ENCODE assay signal across 30 cellular contexts in the genomic region with DNA sequence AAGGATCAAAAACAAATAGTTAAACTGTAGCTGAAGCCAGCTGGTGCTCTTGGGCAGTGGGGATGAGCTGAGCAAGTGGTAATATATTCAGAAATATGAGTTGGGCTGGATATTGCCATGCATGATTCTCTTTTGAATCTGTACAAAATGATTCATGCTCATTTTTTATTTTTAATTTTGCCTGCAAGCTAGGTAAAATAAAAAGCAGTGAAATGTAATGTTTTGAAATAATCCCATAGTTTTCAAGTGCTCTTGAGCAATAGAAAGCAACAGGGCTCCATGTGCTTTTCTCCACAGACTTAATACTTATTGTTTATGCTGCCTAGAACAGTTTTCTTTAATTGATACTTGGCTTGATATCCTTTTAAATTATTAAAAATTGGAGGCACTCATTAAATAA.
DNase-seq lines count a peak whose midpoint lies in the region; ATAC-seq and TF ChIP-seq lines count a peak whose summit lies in the region.
"Had no signal": no experiment of that assay in that cellular context is flagged by ENCODE, and none has a peak within 500 bp of the region (broad histone marks: within the 10 kb centered on the region; RNA-seq: fewer than 3 reads in every experiment).

No MANE protein-coding gene starts in this region.

- CTCF ChIA-PET in activated naive CD4-positive, alpha-beta T cell treated with anti-CD3 and anti-CD28 coated beads for 36 hours (lab: Charles Lee) = no interaction called here

- no peak for ATAC-seq in Right ventricle myocardium superior (ENCODE audit: poor library complexity)
- ATAC-seq: activated CD8-positive, alpha-beta memory T cell treated with anti-CD3 and anti-CD28 coated beads, Interleukin-2, amount 10 ng/mL, durations not matched to agents 7 days and 5 days; activated T-cell treated with anti-CD3 and anti-CD28 coated beads, Interleukin-2, amount 50 U/mL, for 72 hours; SK-N-SH treated with all-trans-retinoic acid at 6 μM for 48 hours had no signal

- no peaks in the 10 kb centered on the region for H3K4me1 Mint-ChIP-seq in activated naive CD4-positive, alpha-beta T cell treated with anti-CD3 and anti-CD28 coated beads for 36 hours (ENCODE audit: low read depth)
- H3K4me1 Mint-ChIP-seq: activated CD4-positive, alpha-beta T cell treated with anti-CD3 and anti-CD28 coated beads, Interleukin-2, amount 10 ng/mL, durations not matched to agents 7 days and 5 days; activated CD8-positive, alpha-beta memory T cell treated with anti-CD3 and anti-CD28 coated beads, Interleukin-2, amount 10 ng/mL, durations not matched to agents 7 days and 5 days; activated naive CD4-positive, alpha-beta T cell treated with anti-CD3 and anti-CD28 coated beads, Interleukin-2, amount 10 ng/mL, durations not matched to agents 7 days and 5 days had no signal

- no peak overlapping the region for H3K27ac Mint-ChIP-seq in activated naive CD4-positive, alpha-beta T cell treated with anti-CD3 and anti-CD28 coated beads for 36 hours
- H3K27ac Mint-ChIP-seq: activated CD4-positive, alpha-beta T cell treated with anti-CD3 and anti-CD28 coated beads, Interleukin-2, amount 10 ng/mL, durations not matched to agents 7 days and 5 days; activated CD8-positive, alpha-beta memory T cell treated with anti-CD3 and anti-CD28 coated beads, Interleukin-2, amount 10 ng/mL, durations not matched to agents 7 days and 5 days; activated naive CD4-positive, alpha-beta T cell treated with anti-CD3 and anti-CD28 coated beads, Interleukin-2, amount 10 ng/mL, durations not matched to agents 7 days and 5 days; activated T-cell treated with anti-CD3 and anti-CD28 coated beads, Interleukin-2, amount 50 U/mL, for 72 hours; T-helper 2 cell treated with Interferon-gamma antibody and Interleukin-4, amounts not matched to agents 5 μg/mL and 100 μg/mL, for 36 hours had no signal

- H3K4me1 ChIP-seq in ascending aorta = peaks cover 6 to 22% of the 10 kb centered on the region in 2 donors
- H3K4me1 ChIP-seq: BLaER1 treated with 17β-estradiol and CSF1 and Interleukin-3, amounts not matched to agents 10 nM and 100 nM; Caco-2; uterus had no signal

- H3K9me3 Mint-ChIP-seq in activated naive CD4-positive, alpha-beta T cell treated with anti-CD3 and anti-CD28 coated beads for 36 hours = no peaks in the 10 kb centered on the region
- H3K9me3 Mint-ChIP-seq: activated CD4-positive, alpha-beta T cell treated with anti-CD3 and anti-CD28 coated beads, Interleukin-2, amount 10 ng/mL, durations not matched to agents 7 days and 5 days; activated naive CD4-positive, alpha-beta T cell treated with anti-CD3 and anti-CD28 coated beads, Interleukin-2, amount 10 ng/mL, durations not matched to agents 7 days and 5 days; T-helper 2 cell treated with Interferon-gamma antibody and Interleukin-4, amounts not matched to agents 5 μg/mL and 100 μg/mL, for 36 hours had no signal

- no peak overlapping the region for H3K4me3 Mint-ChIP-seq in activated naive CD4-positive, alpha-beta T cell treated with anti-CD3 and anti-CD28 coated beads for 36 hours
- H3K4me3 Mint-ChIP-seq: activated CD4-positive, alpha-beta T cell treated with anti-CD3 and anti-CD28 coated beads, Interleukin-2, amount 10 ng/mL, durations not matched to agents 7 days and 5 days; activated CD8-positive, alpha-beta memory T cell treated with anti-CD3 and anti-CD28 coated beads, Interleukin-2, amount 10 ng/mL, durations not matched to agents 7 days and 5 days; activated naive CD4-positive, alpha-beta T cell treated with anti-CD3 and anti-CD28 coated beads, Interleukin-2, amount 10 ng/mL, durations not matched to agents 7 days and 5 days; activated T-cell treated with anti-CD3 and anti-CD28 coated beads, Interleukin-2, amount 50 U/mL, for 72 hours; neural crest cell; T-helper 2 cell treated with Interferon-gamma antibody and Interleukin-4, amounts not matched to agents 5 μg/mL and 100 μg/mL, for 36 hours had no signal

- TF ChIP-seq CTCF in AG10803 (conservative IDR thresholded peaks at IDR 0.05; ENCODE audit: low read length) (no peak), ascending aorta (IDR thresholded peaks at IDR 0.05) (no peak), retinal pigment epithelial cell (conservative IDR thresholded peaks at IDR 0.05; ENCODE audit: low read depth, low read length) (no peak)

- H3K4me3 ChIP-seq in AG10803 (ENCODE audit: low read length) (no peak overlapping the region), ascending aorta (no peak overlapping the region), retinal pigment epithelial cell (ENCODE audit: low read length) (no peak overlapping the region)
- H3K4me3 ChIP-seq: BLaER1 treated with 17β-estradiol and CSF1 and Interleukin-3, amounts not matched to agents 10 nM and 100 nM; MG63; mucosa of descending colon; uterus had no signal

- H3K27me3 Mint-ChIP-seq in activated naive CD4-positive, alpha-beta T cell treated with anti-CD3 and anti-CD28 coated beads for 36 hours (ENCODE audit: low read depth) = no peaks in the 10 kb centered on the region
- H3K27me3 Mint-ChIP-seq: activated CD4-positive, alpha-beta T cell treated with anti-CD3 and anti-CD28 coated beads, Interleukin-2, amount 10 ng/mL, durations not matched to agents 7 days and 5 days; activated CD8-positive, alpha-beta memory T cell treated with anti-CD3 and anti-CD28 coated beads, Interleukin-2, amount 10 ng/mL, durations not matched to agents 7 days and 5 days; activated naive CD4-positive, alpha-beta T cell treated with anti-CD3 and anti-CD28 coated beads, Interleukin-2, amount 10 ng/mL, durations not matched to agents 7 days and 5 days had no signal

- H3K27ac ChIP-seq in ascending aorta = peak overlapping the region; percentile 82
- H3K27ac ChIP-seq: BLaER1 treated with 17β-estradiol and CSF1 and Interleukin-3, amounts not matched to agents 10 nM and 100 nM; uterus; WERI-Rb-1 had no signal

- DNase-seq in AG10803 (ENCODE audit: low read depth) = peak; percentile 23
- DNase-seq in ascending aorta (ENCODE audit: low spot score in 2 of 2) = no peak
- DNase-seq in fibroblast of peridontal ligament (ENCODE audit: extremely low read depth) = peak; percentile 45
- DNase-seq in retinal pigment epithelial cell (ENCODE audit: low read depth) = peak; percentile 15
- no peak for DNase-seq in activated naive CD4-positive, alpha-beta T cell treated with anti-CD3 and anti-CD28 coated beads for 36 hours
- no peak for DNase-seq in Ammon's horn (ENCODE audit: low spot score)
- DNase-seq in Right ventricle myocardium superior = no peak
- DNase-seq in NCI-H82 (lab: John Stamatoyannopoulos, UW) = no peak
- DNase-seq: activated CD4-positive, alpha-beta T cell treated with anti-CD3 and anti-CD28 coated beads, Interleukin-2, amount 10 ng/mL, durations not matched to agents 7 days and 5 days; activated CD8-positive, alpha-beta memory T cell treated with anti-CD3 and anti-CD28 coated beads, Interleukin-2, amount 10 ng/mL, durations not matched to agents 7 days and 5 days; activated naive CD4-positive, alpha-beta T cell treated with anti-CD3 and anti-CD28 coated beads, Interleukin-2, amount 10 ng/mL, durations not matched to agents 7 days and 5 days; activated T-cell treated with anti-CD3 and anti-CD28 coated beads, Interleukin-2, amount 50 U/mL, for 72 hours; anterior cingulate cortex; Caco-2; central memory CD4-positive, alpha-beta T cell; effector CD4-positive, alpha-beta T cell; glutamatergic neuron; kidney; MG63; mucosa of descending colon; NCI-H2081; NCI-H226; NCI-H748 treated with DMSO at 0.1 percent for 48 hours; RPMI8226; uterus had no signal

- H3K36me3 Mint-ChIP-seq in activated naive CD4-positive, alpha-beta T cell treated with anti-CD3 and anti-CD28 coated beads for 36 hours (ENCODE audit: low read depth) = no peaks in the 10 kb centered on the region
- H3K36me3 Mint-ChIP-seq: activated CD8-positive, alpha-beta memory T cell treated with anti-CD3 and anti-CD28 coated beads, Interleukin-2, amount 10 ng/mL, durations not matched to agents 7 days and 5 days; activated naive CD4-positive, alpha-beta T cell treated with anti-CD3 and anti-CD28 coated beads, Interleukin-2, amount 10 ng/mL, durations not matched to agents 7 days and 5 days had no signal

- H3K36me3 ChIP-seq in ascending aorta = no peaks in the 10 kb centered on the region
- H3K36me3 ChIP-seq: BLaER1 treated with 17β-estradiol and CSF1 and Interleukin-3, amounts not matched to agents 10 nM and 100 nM; MG63; uterus; WERI-Rb-1 had no signal

- H3K9me3 ChIP-seq in ascending aorta = peaks cover 0 to 6% of the 10 kb centered on the region in 2 donors
- H3K9me3 ChIP-seq: Caco-2, MG63, mucosa of descending colon, uterus had no signal

- H3K27me3 ChIP-seq in ascending aorta = no peaks in the 10 kb centered on the region
- H3K27me3 ChIP-seq: BLaER1 treated with 17β-estradiol and CSF1 and Interleukin-3, amounts not matched to agents 10 nM and 100 nM; MG63; uterus had no signal

- intact Hi-C loops in ascending aorta (cut with DNase I) (loop anchor here (5.0 kb wide), 2 partner anchors 374 to 489 kb away; a partner anchor contains a TSS), Right ventricle myocardium superior (cut with DNase I) (no loop called here)
- intact Hi-C loops in activated naive CD4-positive, alpha-beta T cell treated with anti-CD3 and anti-CD28 coated beads for 36 hours (cut with micrococcal nuclease) = no loop called here

Comparison
In these comparisons a context has a peak if more than half of its experiments do, and no peak if none do; other contexts are left out.
1. DNase-seq: peak in AG10803 (single experiment), fibroblast of peridontal ligament (single experiment) and retinal pigment epithelial cell (single experiment); none in ascending aorta (0 of 2), activated naive CD4-positive, alpha-beta T cell treated with anti-CD3 and anti-CD28 coated beads for 36 hours (single experiment), Ammon's horn (single experiment), Right ventricle myocardium superior (single experiment) and NCI-H82 (single experiment).